In genomic region chr3:179401561-179401960, GRCh38 we compare ENCODE assay signal across 18 cellular contexts. TPM values are rescaled to one million over a fixed set of nuclear protein-coding genes. Genes with fewer than 3 reads are reported as not detected.
DNase-seq lines count a peak whose midpoint lies in the region; ATAC-seq, FAIRE-seq and TF ChIP-seq lines count a peak whose summit lies in the region.
"Had no signal": no experiment of that assay in that cellular context is flagged by ENCODE, and none has a peak within 500 bp of the region (broad histone marks: within the 10 kb centered on the region; RNA-seq: fewer than 3 reads in every experiment).

No MANE protein-coding gene starts in this region.

- TF ChIP-seq CTCF in GM12878 (IDR thresholded peaks at IDR 0.05 in 2 of 3, conservative IDR thresholded peaks at IDR 0.05 in 1 of 3; ENCODE audit: control insufficient read depth in 2 of 3, extremely low read depth in 1 of 3, insufficient read depth in 1 of 3, low read depth in 3 of 3, low read length in 3 of 3) (no peak), sigmoid colon (IDR thresholded peaks at IDR 0.05) (no peak), progenitor cell of endocrine pancreas (IDR thresholded peaks at IDR 0.05; ENCODE audit: unreplicated experiment) (no peak)

- H3K27ac Mint-ChIP-seq in progenitor cell of endocrine pancreas = no peak overlapping the region

- TF ChIP-seq RAD21 in GM12878 (IDR thresholded peaks at IDR 0.05; ENCODE audit: insufficient read depth, low read depth, low read length) = no peak

- H3K4me1 ChIP-seq in GM23248 (ENCODE audit: insufficient read depth) (peaks cover 20% of the 10 kb centered on the region), HUES64 (ENCODE audit: insufficient read depth, low read length) (peaks cover 34% of the 10 kb centered on the region), GM12878 (ENCODE audit: control insufficient read depth, insufficient read depth, low read length) (no peaks in the 10 kb centered on the region), sigmoid colon (no peaks in the 10 kb centered on the region)
- H3K4me1 ChIP-seq: A549, BE2C had no signal

- no peak overlapping the region for H2AFZ ChIP-seq in GM23248
- no peak overlapping the region for H2AFZ ChIP-seq in GM12878 (ENCODE audit: control insufficient read depth, low read depth, low read length)

- H3K4me2 ChIP-seq in GM23248 (ENCODE audit: unreplicated experiment) (no peak overlapping the region), GM12878 (ENCODE audit: control insufficient read depth, insufficient read depth) (no peak overlapping the region)
- H3K4me2 ChIP-seq: A549, KMS-11 had no signal

- H3K9ac ChIP-seq in GM23248 = no peak overlapping the region
- no peak overlapping the region for H3K9ac ChIP-seq in HUES64 (ENCODE audit: low read depth, low read length)
- H3K9ac ChIP-seq in GM12878 (ENCODE audit: control insufficient read depth, insufficient read depth, low read length) = no peak overlapping the region
- H3K9ac ChIP-seq: KMS-11 had no signal

- DNase-seq in GM23248 (peak; percentile 6), GM12878 (ENCODE audit: low read depth, low spot score) (no peak), frontal cortex (ENCODE audit: low spot score in 2 of 2) (no peak), sigmoid colon (no peak), progenitor cell of endocrine pancreas (ENCODE audit: low spot score, unreplicated experiment) (no peak)
- DNase-seq: BE2C; CD4-positive, alpha-beta memory T cell; DMS153; DND-41; GF-D8; GOT3 had no signal

- SMC1A ChIA-PET in GM12878 (lab: Charles Lee; ENCODE audit: uncharacterized antibody, unreplicated experiment) = interaction anchor here (1.2 to 2.4 kb wide), 5 partner anchors 8 to 75 kb away, joined by 3 to 10 read pairs (median 4); no protein-coding TSS in a partner anchor

- no peaks in the 10 kb centered on the region for H3K4me1 Mint-ChIP-seq in progenitor cell of endocrine pancreas (ENCODE audit: low read depth)
- H3K4me1 Mint-ChIP-seq: CD4-positive, alpha-beta memory T cell had no signal

- RAD21 ChIA-PET in GM12878 (lab: Charles Lee; ENCODE audit: unreplicated experiment) = interaction anchor here (1.3 kb wide), 1 partner anchor 77 kb away, joined by 4 read pairs; no protein-coding TSS in a partner anchor

- no peaks in the 10 kb centered on the region for H3K27me3 Mint-ChIP-seq in progenitor cell of endocrine pancreas
- H3K27me3 Mint-ChIP-seq: CD4-positive, alpha-beta memory T cell had no signal

- no peaks in the 10 kb centered on the region for H3K9me3 Mint-ChIP-seq in progenitor cell of endocrine pancreas (ENCODE audit: low read depth)
- H3K9me3 Mint-ChIP-seq: CD4-positive, alpha-beta memory T cell had no signal

- TF ChIP-seq POLR2A in GM12878 (IDR thresholded peaks at IDR 0.05; ENCODE audit: low read depth, low read length) (no peak), sigmoid colon (IDR thresholded peaks at IDR 0.05) (no peak)

- intact Hi-C loops in GM12878 (cut with micrococcal nuclease; ENCODE audit: unreplicated experiment) (no loop called here), sigmoid colon (cut with DNase I) (no loop called here)

- H3K79me2 ChIP-seq in GM23248 (ENCODE audit: insufficient read depth) = peaks cover 19% of the 10 kb centered on the region
- H3K79me2 ChIP-seq in GM12878 (ENCODE audit: control insufficient read depth, insufficient read depth, low read length) = no peaks in the 10 kb centered on the region

- H3F3A ChIP-seq in GM23248 (ENCODE audit: insufficient read depth) = peaks cover 34% of the 10 kb centered on the region

- in situ Hi-C loops in GM23248 (cut with MboI) = no loop called here
- in situ Hi-C loops in GM12878 (cut with MboI) = no loop called here

- H3K27ac ChIP-seq in GM23248 (no peak overlapping the region), HUES64 (ENCODE audit: low read depth, low read length) (peak overlapping the region; percentile 24; the same call in 1 of the 2 replicates), GM12878 (ENCODE audit: control insufficient read depth, insufficient read depth) (no peak overlapping the region), sigmoid colon (no peak overlapping the region)
- H3K27ac ChIP-seq: A549, C4-2B, KMS-11 had no signal

- FAIRE-seq in GM12878 (lab: Jason Lieb, UNC) (peak; percentile 13), frontal cortex (lab: Jason Lieb, UNC) (peak; percentile 26)
- FAIRE-seq: A549 had no signal

- H3K9me3 ChIP-seq in GM23248 (ENCODE audit: low read depth) = no peaks in the 10 kb centered on the region
- H3K9me3 ChIP-seq in HUES64 (ENCODE audit: insufficient read depth, low read depth, low read length) = no peaks in the 10 kb centered on the region
- H3K9me3 ChIP-seq in GM12878 (replicated peaks; ENCODE audit: control insufficient read depth, insufficient read depth, low read length) = no peaks in the 10 kb centered on the region
- no peaks in the 10 kb centered on the region for H3K9me3 ChIP-seq in sigmoid colon
- H3K9me3 ChIP-seq: A549, BE2C had no signal

- H3K9me2 ChIP-seq in GM23248 (ENCODE audit: insufficient read depth) = no peaks in the 10 kb centered on the region

- H3K4me3 Mint-ChIP-seq in progenitor cell of endocrine pancreas (ENCODE audit: low read depth) = no peak overlapping the region
- H3K4me3 Mint-ChIP-seq: CD4-positive, alpha-beta memory T cell had no signal

- BruUV-seq in GM12878 (replicated peaks; lab: Mats Ljungman, UMichigan) = no TSS peak

- no peak overlapping the region for H3K4me3 ChIP-seq in GM23248
- H3K4me3 ChIP-seq in HUES64 (ENCODE audit: low read length) = no peak overlapping the region
- H3K4me3 ChIP-seq in GM12878 = no peak overlapping the region
- no peak overlapping the region for H3K4me3 ChIP-seq in sigmoid colon
- H3K4me3 ChIP-seq: A549 had no signal

- H3K36me3 ChIP-seq in GM23248 (ENCODE audit: low read depth) (peaks cover 62% of the 10 kb centered on the region), HUES64 (ENCODE audit: insufficient read depth, low read length) (peaks cover 45% of the 10 kb centered on the region), GM12878 (ENCODE audit: control insufficient read depth in 2 of 2, insufficient read depth in 2 of 2, low read length in 1 of 2) (peaks cover 2 to 15% of the 10 kb centered on the region in 2 experiments; a peak in 3 of 4 replicates), sigmoid colon (peaks cover 0 to 69% (median 8%) of the 10 kb centered on the region in 4 donors)

- H3K27me3 ChIP-seq in GM23248 (replicated peaks; ENCODE audit: insufficient read depth) (no peaks in the 10 kb centered on the region), HUES64 (ENCODE audit: insufficient read depth, low read length) (no peaks in the 10 kb centered on the region), GM12878 (replicated peaks in 1 of 2; ENCODE audit: control insufficient read depth in 2 of 2, insufficient read depth in 2 of 2, low read length in 1 of 2) (no peaks in the 10 kb centered on the region), sigmoid colon (no peaks in the 10 kb centered on the region)
- H3K27me3 ChIP-seq: BE2C had no signal

- no peaks in the 10 kb centered on the region for H4K20me1 ChIP-seq in GM23248 (ENCODE audit: insufficient read depth)
- no peaks in the 10 kb centered on the region for H4K20me1 ChIP-seq in GM12878 (ENCODE audit: control insufficient read depth, insufficient read depth)

- CTCF ChIA-PET in GM12878 (lab: Yijun Ruan, JAX) = interaction anchor here (1.8 kb wide), 2 partner anchors 11 to 12 kb away, joined by 5 read pairs; no protein-coding TSS in a partner anchor

- POLR2A ChIA-PET in GM12878 (lab: Charles Lee) = no interaction called here

- ATAC-seq in GM12878 (no peak), HG03108 (IDR thresholded peaks at IDR 0.05; ENCODE audit: unreplicated experiment) (no peak), GM21390 (IDR thresholded peaks at IDR 0.05; ENCODE audit: unreplicated experiment) (no peak)
- ATAC-seq: A549, HCT116 had no signal

- TF ChIP-seq EP300 in GM12878 (IDR thresholded peaks at IDR 0.05; ENCODE audit: borderline replicate concordance in 1 of 2, control insufficient read depth in 1 of 2, low read depth in 2 of 2, low read length in 2 of 2) (no peak), sigmoid colon (IDR thresholded peaks at IDR 0.05) (no peak)

- 65 to 66% methylated on average over 3 of the region's 3 CpGs for WGBS in GM23248 (ENCODE audit: low coverage in 1 of 2, low lambda C conversion rate in 2 of 2, missing lambda C conversion rate in 2 of 2), 2 experiments
- 73% methylated on average over 3 of the region's 3 CpGs for WGBS in HUES64
- WGBS in GM12878 (ENCODE audit: insufficient coverage, insufficient replicate concordance, low lambda C conversion rate, missing lambda C conversion rate) = 98% methylated on average over 3 of the region's 3 CpGs
- 90 to 93% methylated on average over 3 of the region's 3 CpGs for whole genome bisulfite sequencing in sigmoid colon, 2 donors

- H3K36me3 Mint-ChIP-seq in progenitor cell of endocrine pancreas (ENCODE audit: insufficient read depth) = peaks cover 6% of the 10 kb centered on the region

RNA-seq across cellular contexts. Expression of gene GNB4, which starts 49.7 kb away (rescaled TPM):
- total RNA-seq in GM23248 (2014; rRNA removed; shearing (Covaris generic)) = 84.7 and 88.1 TPM in 2 replicates
- polyA plus RNA-seq in GM23248 (2016; fragmentation: Nextera tagmentation; extraction: Ambion mirVana) (42.3 and 47.3 TPM in 2 replicates), GM12878 (2011; rRNA removed) (0.14 and 0.20 TPM in 2 replicates), GM12878 (2014; fragmentation: Illumina TruSeq; extraction: Trizol) (2.1 and 2.6 TPM in 2 replicates), GM12878 (2014; fragmentation: Nextera tagmentation; extraction: Ambion mirVana) (1 to 10 TPM in 1 of 2 experiments, under 1 TPM in 1; 0.91 to 1.0 TPM), GM12878 (2014; rRNA removed) (1.6 and 1.7 TPM in 2 replicates), GM12878 (2016; fragmentation: Nextera tagmentation; extraction: Ambion mirVana) (1 to 10 TPM; 1.3 to 2.6 TPM), sigmoid colon (1 to 10 TPM; 3.6 to 7.9 (median 4.4) TPM)
- 20.6 TPM for polyA plus RNA-seq in HUES64 (2013, experiment 1 of 2)
- 26.2 TPM for polyA plus RNA-seq in HUES64 (2013, experiment 2 of 2)
- total RNA-seq in GM12878 (2013; cell fraction: nucleolus; rRNA removed) = 0.31 and 0.51 TPM in 2 replicates
- total RNA-seq in GM12878 (2014; rRNA removed) (1.9 and 3.0 TPM in 2 replicates), GM12878 (2014; rRNA removed; fragmentation: Illumina TruSeq; extraction: Trizol) (2.3 and 3.4 TPM in 2 replicates), GM12878 (2021) (2.4 and 3.1 TPM in 2 replicates), frontal cortex (163 TPM), sigmoid colon (10 to 100 TPM; 32.5 to 44.3 (median 37.4) TPM), progenitor cell of endocrine pancreas (1.4 and 2.6 TPM in 2 replicates)
- polyA plus RNA-seq in GM12878 (2011; ENCODE audit: low read depth) = 0.94 TPM
- polyA plus RNA-seq in GM12878 (2011; cell fraction: cytosol; rRNA removed) = 0.03 TPM in 2 replicates
- 0.03 TPM in 1 of 2 replicates, not detected in the other for polyA plus RNA-seq in GM12878 (2011; cell fraction: nucleus; rRNA removed)
- 1.7 and 1.8 TPM in 2 replicates for polyA plus RNA-seq in GM12878 (2012)
- polyA minus RNA-seq in GM12878 (2011; rRNA and poly(A)+ RNA removed) = 0.36 TPM in 1 of 2 replicates, not detected in the other
- 2.1 TPM in 1 of 2 replicates, not detected in the other for polyA minus RNA-seq in GM12878 (2011; cell fraction: cytosol; rRNA and poly(A)+ RNA removed)
- polyA minus RNA-seq in GM12878 (2011; cell fraction: nucleus; rRNA and poly(A)+ RNA removed) = 0.12 and 0.19 TPM in 2 replicates

RNA-seq across cellular contexts. Expression of gene MFN1, which starts 54.1 kb away (rescaled TPM):
- 44.7 and 54.9 TPM in 2 replicates for total RNA-seq in GM23248 (2014; rRNA removed; shearing (Covaris generic))
- polyA plus RNA-seq in GM23248 (2016; fragmentation: Nextera tagmentation; extraction: Ambion mirVana) (19.1 and 22.2 TPM in 2 replicates), GM12878 (2011; rRNA removed) (120 and 217 TPM in 2 replicates), GM12878 (2014; fragmentation: Illumina TruSeq; extraction: Trizol) (35.9 and 53.1 TPM in 2 replicates), GM12878 (2014; fragmentation: Nextera tagmentation; extraction: Ambion mirVana) (10 to 100 TPM; 14.4 to 15.9 TPM), GM12878 (2014; rRNA removed) (38.7 and 46.8 TPM in 2 replicates), GM12878 (2016; fragmentation: Nextera tagmentation; extraction: Ambion mirVana) (10 to 100 TPM; 34.3 to 34.6 TPM), sigmoid colon (10 to 100 TPM in 1 of 3 donors, 1 to 10 TPM in 2; 8.6 to 15.4 (median 9.6) TPM)
- 21.1 TPM for polyA plus RNA-seq in HUES64 (2013, experiment 1 of 2)
- polyA plus RNA-seq in HUES64 (2013, experiment 2 of 2) = 26.8 TPM
- total RNA-seq in GM12878 (2013; cell fraction: nucleolus; rRNA removed) = 945 and 1,007 TPM in 2 replicates
- total RNA-seq in GM12878 (2014; rRNA removed) (51.5 and 67.2 TPM in 2 replicates), GM12878 (2014; rRNA removed; fragmentation: Illumina TruSeq; extraction: Trizol) (40.9 and 43.6 TPM in 2 replicates), GM12878 (2021) (53.4 and 55.2 TPM in 2 replicates), frontal cortex (109 TPM), sigmoid colon (10 to 100 TPM; 27.6 to 42.1 (median 37.0) TPM), progenitor cell of endocrine pancreas (61.1 and 64.8 TPM in 2 replicates)
- 26.8 TPM for polyA plus RNA-seq in GM12878 (2011; ENCODE audit: low read depth)
- 23.5 and 25.5 TPM in 2 replicates for polyA plus RNA-seq in GM12878 (2011; cell fraction: cytosol; rRNA removed)
- polyA plus RNA-seq in GM12878 (2011; cell fraction: nucleus; rRNA removed) = 202 and 238 TPM in 2 replicates
- 46.4 and 70.3 TPM in 2 replicates for polyA plus RNA-seq in GM12878 (2012)
- 77.8 and 123 TPM in 2 replicates for polyA minus RNA-seq in GM12878 (2011; rRNA and poly(A)+ RNA removed)
- 21.9 and 24.0 TPM in 2 replicates for polyA minus RNA-seq in GM12878 (2011; cell fraction: cytosol; rRNA and poly(A)+ RNA removed)
- polyA minus RNA-seq in GM12878 (2011; cell fraction: nucleus; rRNA and poly(A)+ RNA removed) = 86.2 and 117 TPM in 2 replicates
